Comparison of ENCODE assay signal across 1 cellular context in the genomic region with DNA sequence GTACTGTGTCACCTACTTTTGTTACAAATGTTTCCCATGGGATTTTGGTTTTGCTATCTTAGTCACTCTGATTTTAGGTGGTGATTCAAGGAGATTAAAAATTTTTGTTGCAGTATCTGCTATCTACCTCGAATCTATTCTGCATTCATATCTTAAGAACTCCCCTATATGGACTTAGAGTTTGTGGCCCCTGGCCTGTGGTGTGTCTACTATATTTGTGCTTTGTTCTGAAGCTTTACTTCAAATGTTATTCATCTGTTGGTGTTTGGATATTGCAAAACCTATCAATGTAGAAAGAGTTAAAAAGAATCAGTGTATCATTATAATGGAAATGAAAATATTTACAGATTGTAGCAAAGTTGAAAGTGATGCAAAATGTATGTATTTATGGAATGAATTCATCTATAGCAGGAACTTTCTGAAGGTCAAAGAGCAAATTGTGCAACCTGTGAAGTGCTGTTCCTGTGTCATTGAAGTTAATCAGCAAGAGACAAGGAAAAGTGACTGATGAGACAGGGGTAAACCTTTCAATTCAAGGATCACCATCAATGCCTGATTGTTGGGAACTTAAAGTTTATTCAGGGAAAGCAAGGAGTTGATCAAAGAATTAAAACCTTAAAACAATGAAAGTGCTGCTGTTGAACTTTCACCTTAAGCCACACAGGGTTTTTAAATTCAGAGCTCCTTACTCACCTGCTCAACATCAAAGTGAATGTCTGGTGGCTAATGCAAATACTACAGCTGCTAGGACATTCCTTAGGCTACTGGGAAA.
TF ChIP-seq lines count a peak whose summit lies in the region.

No MANE protein-coding gene starts in this region.

TF ChIP-seq in HepG2, 621 proteins besides CTCF, POLR2A, EP300 and RAD21 (continued from another document and continues in another):
- TF ChIP-seq, protein P1, sequence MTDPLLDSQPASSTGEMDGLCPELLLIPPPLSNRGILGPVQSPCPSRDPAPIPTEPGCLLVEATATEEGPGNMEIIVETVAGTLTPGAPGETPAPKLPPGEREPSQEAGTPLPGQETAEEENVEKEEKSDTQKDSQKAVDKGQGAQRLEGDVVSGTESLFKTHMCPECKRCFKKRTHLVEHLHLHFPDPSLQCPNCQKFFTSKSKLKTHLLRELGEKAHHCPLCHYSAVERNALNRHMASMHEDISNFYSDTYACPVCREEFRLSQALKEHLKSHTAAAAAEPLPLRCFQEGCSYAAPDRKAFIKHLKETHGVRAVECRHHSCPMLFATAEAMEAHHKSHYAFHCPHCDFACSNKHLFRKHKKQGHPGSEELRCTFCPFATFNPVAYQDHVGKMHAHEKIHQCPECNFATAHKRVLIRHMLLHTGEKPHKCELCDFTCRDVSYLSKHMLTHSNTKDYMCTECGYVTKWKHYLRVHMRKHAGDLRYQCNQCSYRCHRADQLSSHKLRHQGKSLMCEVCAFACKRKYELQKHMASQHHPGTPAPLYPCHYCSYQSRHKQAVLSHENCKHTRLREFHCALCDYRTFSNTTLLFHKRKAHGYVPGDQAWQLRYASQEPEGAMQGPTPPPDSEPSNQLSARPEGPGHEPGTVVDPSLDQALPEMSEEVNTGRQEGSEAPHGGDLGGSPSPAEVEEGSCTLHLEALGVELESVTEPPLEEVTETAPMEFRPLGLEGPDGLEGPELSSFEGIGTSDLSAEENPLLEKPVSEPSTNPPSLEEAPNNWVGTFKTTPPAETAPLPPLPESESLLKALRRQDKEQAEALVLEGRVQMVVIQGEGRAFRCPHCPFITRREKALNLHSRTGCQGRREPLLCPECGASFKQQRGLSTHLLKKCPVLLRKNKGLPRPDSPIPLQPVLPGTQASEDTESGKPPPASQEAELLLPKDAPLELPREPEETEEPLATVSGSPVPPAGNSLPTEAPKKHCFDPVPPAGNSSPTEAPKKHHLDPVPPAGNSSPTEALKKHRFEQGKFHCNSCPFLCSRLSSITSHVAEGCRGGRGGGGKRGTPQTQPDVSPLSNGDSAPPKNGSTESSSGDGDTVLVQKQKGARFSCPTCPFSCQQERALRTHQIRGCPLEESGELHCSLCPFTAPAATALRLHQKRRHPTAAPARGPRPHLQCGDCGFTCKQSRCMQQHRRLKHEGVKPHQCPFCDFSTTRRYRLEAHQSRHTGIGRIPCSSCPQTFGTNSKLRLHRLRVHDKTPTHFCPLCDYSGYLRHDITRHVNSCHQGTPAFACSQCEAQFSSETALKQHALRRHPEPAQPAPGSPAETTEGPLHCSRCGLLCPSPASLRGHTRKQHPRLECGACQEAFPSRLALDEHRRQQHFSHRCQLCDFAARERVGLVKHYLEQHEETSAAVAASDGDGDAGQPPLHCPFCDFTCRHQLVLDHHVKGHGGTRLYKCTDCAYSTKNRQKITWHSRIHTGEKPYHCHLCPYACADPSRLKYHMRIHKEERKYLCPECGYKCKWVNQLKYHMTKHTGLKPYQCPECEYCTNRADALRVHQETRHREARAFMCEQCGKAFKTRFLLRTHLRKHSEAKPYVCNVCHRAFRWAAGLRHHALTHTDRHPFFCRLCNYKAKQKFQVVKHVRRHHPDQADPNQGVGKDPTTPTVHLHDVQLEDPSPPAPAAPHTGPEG (CRISPR knock-in tag; IDR thresholded peaks at IDR 0.05), result no peak
- TF ChIP-seq SATB2 (CRISPR knock-in tag; IDR thresholded peaks at IDR 0.05), result no peak
- TF ChIP-seq HDAC2 (CRISPR knock-in tag; IDR thresholded peaks at IDR 0.05), result peak; percentile 85
- no peak for TF ChIP-seq ZFY (CRISPR knock-in tag; IDR thresholded peaks at IDR 0.05)
- peak; percentile 99 for TF ChIP-seq HOXD1 (CRISPR knock-in tag; IDR thresholded peaks at IDR 0.05)
- TF ChIP-seq KDM2A (CRISPR knock-in tag; IDR thresholded peaks at IDR 0.05; ENCODE audit: borderline replicate concordance, low read depth), result no peak
- no peak for TF ChIP-seq ZNF674 (CRISPR knock-in tag; IDR thresholded peaks at IDR 0.05; ENCODE audit: low read depth)
- TF ChIP-seq ZKSCAN5 (CRISPR knock-in tag; IDR thresholded peaks at IDR 0.05), result no peak
- TF ChIP-seq ZNF441 (CRISPR knock-in tag; IDR thresholded peaks at IDR 0.05; ENCODE audit: borderline replicate concordance), result no peak
- TF ChIP-seq MYNN (CRISPR knock-in tag; IDR thresholded peaks at IDR 0.05; ENCODE audit: low read depth), result no peak
- no peak for TF ChIP-seq HOXA9 (CRISPR knock-in tag; IDR thresholded peaks at IDR 0.05; ENCODE audit: borderline replicate concordance)
- TF ChIP-seq, protein P2, sequence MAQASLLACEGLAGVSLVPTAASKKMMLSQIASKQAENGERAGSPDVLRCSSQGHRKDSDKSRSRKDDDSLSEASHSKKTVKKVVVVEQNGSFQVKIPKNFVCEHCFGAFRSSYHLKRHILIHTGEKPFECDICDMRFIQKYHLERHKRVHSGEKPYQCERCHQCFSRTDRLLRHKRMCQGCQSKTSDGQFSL (CRISPR knock-in tag; IDR thresholded peaks at IDR 0.05), result no peak
- TF ChIP-seq, protein P3, sequence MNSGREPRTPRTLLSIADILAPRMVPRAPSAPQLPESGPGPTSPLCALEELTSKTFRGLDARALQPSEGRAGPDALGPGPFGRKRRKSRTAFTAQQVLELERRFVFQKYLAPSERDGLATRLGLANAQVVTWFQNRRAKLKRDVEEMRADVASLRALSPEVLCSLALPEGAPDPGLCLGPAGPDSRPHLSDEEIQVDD (CRISPR knock-in tag; IDR thresholded peaks at IDR 0.05; ENCODE audit: borderline replicate concordance), result no peak
- TF ChIP-seq, protein P4, sequence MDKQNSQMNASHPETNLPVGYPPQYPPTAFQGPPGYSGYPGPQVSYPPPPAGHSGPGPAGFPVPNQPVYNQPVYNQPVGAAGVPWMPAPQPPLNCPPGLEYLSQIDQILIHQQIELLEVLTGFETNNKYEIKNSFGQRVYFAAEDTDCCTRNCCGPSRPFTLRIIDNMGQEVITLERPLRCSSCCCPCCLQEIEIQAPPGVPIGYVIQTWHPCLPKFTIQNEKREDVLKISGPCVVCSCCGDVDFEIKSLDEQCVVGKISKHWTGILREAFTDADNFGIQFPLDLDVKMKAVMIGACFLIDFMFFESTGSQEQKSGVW (CRISPR knock-in tag; IDR thresholded peaks at IDR 0.05; ENCODE audit: borderline replicate concordance), result no peak
- TF ChIP-seq, protein P5, sequence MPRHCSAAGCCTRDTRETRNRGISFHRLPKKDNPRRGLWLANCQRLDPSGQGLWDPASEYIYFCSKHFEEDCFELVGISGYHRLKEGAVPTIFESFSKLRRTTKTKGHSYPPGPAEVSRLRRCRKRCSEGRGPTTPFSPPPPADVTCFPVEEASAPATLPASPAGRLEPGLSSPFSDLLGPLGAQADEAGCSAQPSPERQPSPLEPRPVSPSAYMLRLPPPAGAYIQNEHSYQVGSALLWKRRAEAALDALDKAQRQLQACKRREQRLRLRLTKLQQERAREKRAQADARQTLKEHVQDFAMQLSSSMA (CRISPR knock-in tag; IDR thresholded peaks at IDR 0.05), result no peak
- TF ChIP-seq, protein P6, sequence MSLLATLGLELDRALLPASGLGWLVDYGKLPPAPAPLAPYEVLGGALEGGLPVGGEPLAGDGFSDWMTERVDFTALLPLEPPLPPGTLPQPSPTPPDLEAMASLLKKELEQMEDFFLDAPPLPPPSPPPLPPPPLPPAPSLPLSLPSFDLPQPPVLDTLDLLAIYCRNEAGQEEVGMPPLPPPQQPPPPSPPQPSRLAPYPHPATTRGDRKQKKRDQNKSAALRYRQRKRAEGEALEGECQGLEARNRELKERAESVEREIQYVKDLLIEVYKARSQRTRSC (CRISPR knock-in tag; IDR thresholded peaks at IDR 0.05; ENCODE audit: low read depth), result no peak
- no peak for TF ChIP-seq REXO4 (CRISPR knock-in tag; IDR thresholded peaks at IDR 0.05; ENCODE audit: borderline replicate concordance)
- TF ChIP-seq HOXA5 (CRISPR knock-in tag; IDR thresholded peaks at IDR 0.05), result no peak
- no peak for TF ChIP-seq SCMH1 (CRISPR knock-in tag; IDR thresholded peaks at IDR 0.05; ENCODE audit: borderline replicate concordance)
- TF ChIP-seq, protein P7, sequence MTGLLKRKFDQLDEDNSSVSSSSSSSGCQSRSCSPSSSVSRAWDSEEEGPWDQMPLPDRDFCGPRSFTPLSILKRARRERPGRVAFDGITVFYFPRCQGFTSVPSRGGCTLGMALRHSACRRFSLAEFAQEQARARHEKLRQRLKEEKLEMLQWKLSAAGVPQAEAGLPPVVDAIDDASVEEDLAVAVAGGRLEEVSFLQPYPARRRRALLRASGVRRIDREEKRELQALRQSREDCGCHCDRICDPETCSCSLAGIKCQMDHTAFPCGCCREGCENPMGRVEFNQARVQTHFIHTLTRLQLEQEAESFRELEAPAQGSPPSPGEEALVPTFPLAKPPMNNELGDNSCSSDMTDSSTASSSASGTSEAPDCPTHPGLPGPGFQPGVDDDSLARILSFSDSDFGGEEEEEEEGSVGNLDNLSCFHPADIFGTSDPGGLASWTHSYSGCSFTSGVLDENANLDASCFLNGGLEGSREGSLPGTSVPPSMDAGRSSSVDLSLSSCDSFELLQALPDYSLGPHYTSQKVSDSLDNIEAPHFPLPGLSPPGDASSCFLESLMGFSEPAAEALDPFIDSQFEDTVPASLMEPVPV (CRISPR knock-in tag; IDR thresholded peaks at IDR 0.05), result no peak
- no peak for TF ChIP-seq ZNF460 (CRISPR knock-in tag; IDR thresholded peaks at IDR 0.05; ENCODE audit: borderline replicate concordance)
- TF ChIP-seq RNF2 (conservative IDR thresholded peaks at IDR 0.05; ENCODE audit: low read depth), result no peak
- TF ChIP-seq, protein P8, sequence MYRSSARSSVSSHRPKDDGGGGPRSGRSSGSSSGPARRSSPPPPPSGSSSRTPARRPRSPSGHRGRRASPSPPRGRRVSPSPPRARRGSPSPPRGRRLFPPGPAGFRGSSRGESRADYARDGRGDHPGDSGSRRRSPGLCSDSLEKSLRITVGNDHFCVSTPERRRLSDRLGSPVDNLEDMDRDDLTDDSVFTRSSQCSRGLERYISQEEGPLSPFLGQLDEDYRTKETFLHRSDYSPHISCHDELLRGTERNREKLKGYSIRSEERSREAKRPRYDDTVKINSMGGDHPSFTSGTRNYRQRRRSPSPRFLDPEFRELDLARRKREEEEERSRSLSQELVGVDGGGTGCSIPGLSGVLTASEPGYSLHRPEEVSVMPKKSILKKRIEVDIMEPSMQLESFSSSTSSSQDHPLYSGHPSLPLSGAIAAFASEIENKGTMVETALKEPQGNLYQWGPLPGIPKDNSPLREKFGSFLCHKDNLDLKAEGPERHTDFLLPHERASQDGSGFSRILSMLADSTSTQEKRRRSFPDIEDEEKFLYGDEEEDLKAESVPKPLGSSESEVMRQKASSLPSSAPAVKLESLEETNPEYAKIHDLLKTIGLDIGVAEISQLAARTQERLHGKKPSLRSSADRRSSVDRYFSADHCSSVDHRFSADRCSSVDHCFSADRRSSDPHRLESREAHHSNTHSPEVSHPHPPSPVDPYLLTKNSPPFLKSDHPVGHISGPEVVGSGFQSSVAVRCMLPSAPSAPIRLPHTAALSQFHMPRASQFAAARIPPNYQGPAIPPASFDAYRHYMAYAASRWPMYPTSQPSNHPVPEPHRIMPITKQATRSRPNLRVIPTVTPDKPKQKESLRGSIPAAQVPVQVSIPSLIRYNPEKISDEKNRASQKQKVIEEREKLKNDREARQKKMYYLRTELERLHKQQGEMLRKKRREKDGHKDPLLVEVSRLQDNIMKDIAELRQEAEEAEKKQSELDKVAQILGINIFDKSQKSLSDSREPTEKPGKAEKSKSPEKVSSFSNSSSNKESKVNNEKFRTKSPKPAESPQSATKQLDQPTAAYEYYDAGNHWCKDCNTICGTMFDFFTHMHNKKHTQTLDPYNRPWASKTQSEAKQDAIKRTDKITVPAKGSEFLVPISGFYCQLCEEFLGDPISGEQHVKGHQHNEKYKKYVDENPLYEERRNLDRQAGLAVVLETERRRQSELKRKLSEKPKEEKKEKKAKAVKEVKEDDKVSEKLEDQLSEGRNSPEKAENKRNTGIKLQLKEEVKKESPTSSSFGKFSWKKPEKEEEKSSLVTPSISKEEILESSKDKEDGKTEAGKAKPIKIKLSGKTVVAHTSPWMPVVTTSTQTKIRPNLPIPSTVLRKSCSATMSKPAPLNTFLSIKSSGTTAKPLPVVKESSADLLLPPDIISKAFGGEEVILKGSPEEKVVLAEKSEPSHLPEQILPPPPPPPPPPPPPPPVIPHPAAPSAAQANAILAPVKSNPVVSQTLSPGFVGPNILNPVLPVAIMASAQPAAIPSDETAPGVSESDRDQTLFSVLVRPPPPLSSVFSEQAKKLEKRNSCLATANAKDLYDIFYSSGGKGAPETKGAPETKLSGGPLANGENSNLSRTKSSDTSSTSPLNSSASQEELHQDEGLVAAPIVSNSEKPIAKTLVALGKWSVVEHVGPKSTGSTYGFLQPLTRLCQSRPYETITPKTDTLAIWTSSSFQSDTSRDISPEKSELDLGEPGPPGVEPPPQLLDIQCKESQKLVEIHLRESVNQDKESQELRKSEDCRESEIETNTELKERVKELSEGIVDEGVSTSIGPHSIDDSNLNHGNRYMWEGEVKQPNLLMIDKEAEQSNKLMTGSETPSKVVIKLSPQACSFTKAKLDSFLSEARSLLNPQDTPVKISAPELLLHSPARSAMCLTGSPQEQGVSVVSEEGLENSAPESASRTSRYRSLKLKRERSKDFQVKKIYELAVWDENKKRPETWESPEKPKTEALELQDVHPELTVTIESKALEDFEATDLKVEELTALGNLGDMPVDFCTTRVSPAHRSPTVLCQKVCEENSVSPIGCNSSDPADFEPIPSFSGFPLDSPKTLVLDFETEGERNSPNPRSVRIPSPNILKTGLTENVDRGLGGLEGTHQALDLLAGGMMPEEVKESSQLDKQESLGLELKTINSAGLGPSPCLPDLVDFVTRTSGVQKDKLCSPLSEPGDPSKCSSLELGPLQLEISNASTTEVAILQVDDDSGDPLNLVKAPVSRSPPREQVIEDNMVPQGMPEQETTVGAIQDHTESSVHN (CRISPR knock-in tag; IDR thresholded peaks at IDR 0.05), result no peak
